2 cellular contexts compared by ENCODE assay signal in the genomic region with DNA sequence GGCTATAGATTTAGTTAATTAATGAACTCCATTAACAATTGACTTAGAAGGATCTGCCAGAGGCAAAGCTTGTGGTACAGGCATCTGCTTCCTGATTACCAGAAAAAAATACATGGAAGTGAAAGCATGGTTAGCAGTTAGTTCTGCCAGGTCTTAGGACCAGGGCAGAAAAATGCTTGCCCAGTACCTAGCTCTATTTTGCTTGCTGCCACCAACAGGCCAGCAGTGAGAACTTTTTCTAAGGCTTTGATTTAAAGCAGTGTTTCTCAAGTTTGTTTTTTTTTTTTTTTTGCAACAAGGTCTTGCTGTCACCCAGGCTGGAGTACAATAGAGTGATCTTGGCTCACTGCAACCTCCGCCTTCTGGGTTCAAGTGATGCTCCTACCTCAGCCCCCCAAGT.
TF ChIP-seq lines count a peak whose summit lies in the region.

No MANE protein-coding gene starts in this region.

TF ChIP-seq in HCT116, 20 proteins besides CTCF, POLR2A, EP300 and RAD21 (continued from another document):
- TF ChIP-seq CEBPB (IDR thresholded peaks at IDR 0.05; ENCODE audit: low read depth) = no peak
- TF ChIP-seq, protein P1, sequence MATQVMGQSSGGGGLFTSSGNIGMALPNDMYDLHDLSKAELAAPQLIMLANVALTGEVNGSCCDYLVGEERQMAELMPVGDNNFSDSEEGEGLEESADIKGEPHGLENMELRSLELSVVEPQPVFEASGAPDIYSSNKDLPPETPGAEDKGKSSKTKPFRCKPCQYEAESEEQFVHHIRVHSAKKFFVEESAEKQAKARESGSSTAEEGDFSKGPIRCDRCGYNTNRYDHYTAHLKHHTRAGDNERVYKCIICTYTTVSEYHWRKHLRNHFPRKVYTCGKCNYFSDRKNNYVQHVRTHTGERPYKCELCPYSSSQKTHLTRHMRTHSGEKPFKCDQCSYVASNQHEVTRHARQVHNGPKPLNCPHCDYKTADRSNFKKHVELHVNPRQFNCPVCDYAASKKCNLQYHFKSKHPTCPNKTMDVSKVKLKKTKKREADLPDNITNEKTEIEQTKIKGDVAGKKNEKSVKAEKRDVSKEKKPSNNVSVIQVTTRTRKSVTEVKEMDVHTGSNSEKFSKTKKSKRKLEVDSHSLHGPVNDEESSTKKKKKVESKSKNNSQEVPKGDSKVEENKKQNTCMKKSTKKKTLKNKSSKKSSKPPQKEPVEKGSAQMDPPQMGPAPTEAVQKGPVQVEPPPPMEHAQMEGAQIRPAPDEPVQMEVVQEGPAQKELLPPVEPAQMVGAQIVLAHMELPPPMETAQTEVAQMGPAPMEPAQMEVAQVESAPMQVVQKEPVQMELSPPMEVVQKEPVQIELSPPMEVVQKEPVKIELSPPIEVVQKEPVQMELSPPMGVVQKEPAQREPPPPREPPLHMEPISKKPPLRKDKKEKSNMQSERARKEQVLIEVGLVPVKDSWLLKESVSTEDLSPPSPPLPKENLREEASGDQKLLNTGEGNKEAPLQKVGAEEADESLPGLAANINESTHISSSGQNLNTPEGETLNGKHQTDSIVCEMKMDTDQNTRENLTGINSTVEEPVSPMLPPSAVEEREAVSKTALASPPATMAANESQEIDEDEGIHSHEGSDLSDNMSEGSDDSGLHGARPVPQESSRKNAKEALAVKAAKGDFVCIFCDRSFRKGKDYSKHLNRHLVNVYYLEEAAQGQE (IDR thresholded peaks at IDR 0.05; ENCODE audit: low read depth) = no peak

TF ChIP-seq in SK-N-SH, 30 proteins besides CTCF, POLR2A, EP300 and RAD21:
- TF ChIP-seq, protein P2, sequence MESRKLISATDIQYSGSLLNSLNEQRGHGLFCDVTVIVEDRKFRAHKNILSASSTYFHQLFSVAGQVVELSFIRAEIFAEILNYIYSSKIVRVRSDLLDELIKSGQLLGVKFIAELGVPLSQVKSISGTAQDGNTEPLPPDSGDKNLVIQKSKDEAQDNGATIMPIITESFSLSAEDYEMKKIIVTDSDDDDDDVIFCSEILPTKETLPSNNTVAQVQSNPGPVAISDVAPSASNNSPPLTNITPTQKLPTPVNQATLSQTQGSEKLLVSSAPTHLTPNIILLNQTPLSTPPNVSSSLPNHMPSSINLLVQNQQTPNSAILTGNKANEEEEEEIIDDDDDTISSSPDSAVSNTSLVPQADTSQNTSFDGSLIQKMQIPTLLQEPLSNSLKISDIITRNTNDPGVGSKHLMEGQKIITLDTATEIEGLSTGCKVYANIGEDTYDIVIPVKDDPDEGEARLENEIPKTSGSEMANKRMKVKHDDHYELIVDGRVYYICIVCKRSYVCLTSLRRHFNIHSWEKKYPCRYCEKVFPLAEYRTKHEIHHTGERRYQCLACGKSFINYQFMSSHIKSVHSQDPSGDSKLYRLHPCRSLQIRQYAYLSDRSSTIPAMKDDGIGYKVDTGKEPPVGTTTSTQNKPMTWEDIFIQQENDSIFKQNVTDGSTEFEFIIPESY (IDR thresholded peaks at IDR 0.05; ENCODE audit: borderline replicate concordance, low read depth) = no peak
- TF ChIP-seq NFIC (IDR thresholded peaks at IDR 0.05; ENCODE audit: borderline replicate concordance) = no peak
- TF ChIP-seq RXRA (IDR thresholded peaks at IDR 0.05; ENCODE audit: borderline replicate concordance, low read depth) = no peak
- no peak for TF ChIP-seq SMC3 (IDR thresholded peaks at IDR 0.05; ENCODE audit: low read depth, low read length)
- TF ChIP-seq, protein P1 (IDR thresholded peaks at IDR 0.05; ENCODE audit: low read depth, low read length) = no peak
- TF ChIP-seq, protein P3, sequence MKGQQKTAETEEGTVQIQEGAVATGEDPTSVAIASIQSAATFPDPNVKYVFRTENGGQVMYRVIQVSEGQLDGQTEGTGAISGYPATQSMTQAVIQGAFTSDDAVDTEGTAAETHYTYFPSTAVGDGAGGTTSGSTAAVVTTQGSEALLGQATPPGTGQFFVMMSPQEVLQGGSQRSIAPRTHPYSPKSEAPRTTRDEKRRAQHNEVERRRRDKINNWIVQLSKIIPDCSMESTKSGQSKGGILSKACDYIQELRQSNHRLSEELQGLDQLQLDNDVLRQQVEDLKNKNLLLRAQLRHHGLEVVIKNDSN (IDR thresholded peaks at IDR 0.05; ENCODE audit: borderline replicate concordance, low read depth) = no peak
- no peak for TF ChIP-seq YY1 (IDR thresholded peaks at IDR 0.05; ENCODE audit: low read depth)
- no peak for TF ChIP-seq CHD2 (IDR thresholded peaks at IDR 0.05; ENCODE audit: low read length, partially characterized antibody)
- TF ChIP-seq, protein P4, sequence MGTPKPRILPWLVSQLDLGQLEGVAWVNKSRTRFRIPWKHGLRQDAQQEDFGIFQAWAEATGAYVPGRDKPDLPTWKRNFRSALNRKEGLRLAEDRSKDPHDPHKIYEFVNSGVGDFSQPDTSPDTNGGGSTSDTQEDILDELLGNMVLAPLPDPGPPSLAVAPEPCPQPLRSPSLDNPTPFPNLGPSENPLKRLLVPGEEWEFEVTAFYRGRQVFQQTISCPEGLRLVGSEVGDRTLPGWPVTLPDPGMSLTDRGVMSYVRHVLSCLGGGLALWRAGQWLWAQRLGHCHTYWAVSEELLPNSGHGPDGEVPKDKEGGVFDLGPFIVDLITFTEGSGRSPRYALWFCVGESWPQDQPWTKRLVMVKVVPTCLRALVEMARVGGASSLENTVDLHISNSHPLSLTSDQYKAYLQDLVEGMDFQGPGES (IDR thresholded peaks at IDR 0.05; ENCODE audit: low read depth, low read length) = no peak
